9 cellular contexts compared by ENCODE assay signal in the genomic region with DNA sequence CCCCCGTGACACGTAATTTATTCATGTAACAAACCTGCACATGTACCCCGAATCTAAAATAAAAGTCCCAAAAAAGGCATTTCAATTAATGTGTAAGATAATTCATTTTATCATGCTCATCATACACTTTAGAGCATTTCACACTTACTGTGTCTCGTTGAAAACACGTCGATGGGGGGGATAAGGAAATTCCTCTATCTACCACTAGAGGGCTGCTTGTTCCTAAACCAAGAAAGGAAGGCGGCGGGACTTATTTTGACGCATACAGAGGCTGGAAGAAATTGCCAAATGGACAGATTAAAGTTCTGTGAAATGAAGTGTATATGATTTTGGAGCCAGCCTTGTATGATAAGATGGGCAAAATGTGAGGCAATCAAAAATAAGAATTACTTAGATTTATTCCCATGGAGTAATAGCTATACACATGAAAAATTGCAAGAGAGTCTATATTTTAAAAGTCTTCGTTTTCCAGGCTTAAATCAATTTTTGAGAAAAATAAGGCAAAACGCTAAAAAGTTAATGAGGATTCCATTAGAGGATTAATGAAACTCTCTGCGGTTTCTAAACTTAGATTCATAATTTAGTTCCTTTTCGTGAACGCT.
DNase-seq lines count a peak whose midpoint lies in the region; ATAC-seq and TF ChIP-seq lines count a peak whose summit lies in the region.
"Had no signal": no experiment of that assay in that cellular context is flagged by ENCODE, and none has a peak within 500 bp of the region (broad histone marks: within the 10 kb centered on the region; RNA-seq: fewer than 3 reads in every experiment).

No MANE protein-coding gene starts in this region.

- TF ChIP-seq CTCF in A673 (conservative IDR thresholded peaks at IDR 0.05; ENCODE audit: low read depth, low read length) (peak; percentile 61), GM12873 (IDR thresholded peaks at IDR 0.05; ENCODE audit: insufficient read depth, low read depth, low read length, missing control alignments) (peak; percentile 68), WTC11 (IDR thresholded peaks at IDR 0.05) (peak; percentile 71), left ventricle myocardium inferior (IDR thresholded peaks at IDR 0.05; ENCODE audit: borderline replicate concordance) (peak; percentile 82)

- POLR2A ChIA-PET in A673 (lab: Charles Lee; ENCODE audit: low non-redundant PET) (no interaction called here), WTC11 (lab: Charles Lee) (no interaction called here)

- H3K27me3 Mint-ChIP-seq in WTC11 (ENCODE audit: low read depth): no peaks in the 10 kb centered on the region
- H3K27me3 Mint-ChIP-seq in activated T-cell treated with anti-CD3 and anti-CD28 coated beads, Interleukin-2, amount 50 U/mL, for 4 hours (ENCODE audit: low read depth): no peaks in the 10 kb centered on the region
- H3K27me3 Mint-ChIP-seq: stimulated activated naive CD8-positive, alpha-beta T cell treated with anti-CD3 and anti-CD28 coated beads, Interleukin-15, amount 100 ng/mL, for 72 hours had no signal

- H4K20me1 ChIP-seq in Karpas-422 (ENCODE audit: insufficient read depth, low read depth, low read length): no peaks in the 10 kb centered on the region

- peaks cover 5% of the 10 kb centered on the region; the same call in 1 of the 2 replicates for H3K4me1 Mint-ChIP-seq in WTC11
- no peaks in the 10 kb centered on the region for H3K4me1 Mint-ChIP-seq in activated T-cell treated with anti-CD3 and anti-CD28 coated beads, Interleukin-2, amount 50 U/mL, for 4 hours (ENCODE audit: low read depth)
- H3K4me1 Mint-ChIP-seq: stimulated activated naive CD8-positive, alpha-beta T cell treated with anti-CD3 and anti-CD28 coated beads, Interleukin-15, amount 100 ng/mL, for 72 hours had no signal

- BruUV-seq in A673 (replicated peaks; lab: Mats Ljungman, UMichigan): no TSS peak

- H3K4me1 ChIP-seq in A673 (ENCODE audit: insufficient read depth, low read length, poor library complexity, severe bottlenecking) (no peaks in the 10 kb centered on the region), Karpas-422 (ENCODE audit: low read length) (no peaks in the 10 kb centered on the region), left ventricle myocardium inferior (no peaks in the 10 kb centered on the region)

- H3K27ac Mint-ChIP-seq in WTC11: no peak overlapping the region
- H3K27ac Mint-ChIP-seq: stimulated activated naive CD8-positive, alpha-beta T cell treated with anti-CD3 and anti-CD28 coated beads, Interleukin-15, amount 100 ng/mL, for 72 hours had no signal

- H3K27ac ChIP-seq in A673 (ENCODE audit: low read depth, low read length, poor library complexity, severe bottlenecking) (no peak overlapping the region), Karpas-422 (ENCODE audit: low read length) (no peak overlapping the region), left ventricle myocardium inferior (replicated peaks) (no peak overlapping the region)

- H3K9me2 ChIP-seq in Karpas-422 (replicated peaks; ENCODE audit: insufficient read depth, low read length): no peaks in the 10 kb centered on the region

- ATAC-seq in WTC11: peak; percentile 51; the same call in 1 of the 2 replicates
- ATAC-seq in HG03571 (IDR thresholded peaks at IDR 0.05; ENCODE audit: unreplicated experiment): no peak
- no peak for ATAC-seq in activated T-cell treated with anti-CD3 and anti-CD28 coated beads, Interleukin-2, amount 50 U/mL, for 4 hours
- ATAC-seq: stimulated activated naive CD8-positive, alpha-beta T cell treated with anti-CD3 and anti-CD28 coated beads, Interleukin-15, amount 100 ng/mL, for 72 hours had no signal

- H3K27me3 ChIP-seq in A673 (replicated peaks; ENCODE audit: insufficient read depth, low read depth, low read length, poor library complexity): no peaks in the 10 kb centered on the region
- no peaks in the 10 kb centered on the region for H3K27me3 ChIP-seq in Karpas-422 (ENCODE audit: low read length)
- H3K27me3 ChIP-seq in left ventricle myocardium inferior (ENCODE audit: low read depth): no peaks in the 10 kb centered on the region

- no peak overlapping the region for H3K9ac ChIP-seq in Karpas-422 (ENCODE audit: low read length)

- H3K4me3 Mint-ChIP-seq in WTC11: no peak overlapping the region
- H3K4me3 Mint-ChIP-seq in activated T-cell treated with anti-CD3 and anti-CD28 coated beads, Interleukin-2, amount 50 U/mL, for 4 hours: no peak overlapping the region
- H3K4me3 Mint-ChIP-seq: stimulated activated naive CD8-positive, alpha-beta T cell treated with anti-CD3 and anti-CD28 coated beads, Interleukin-15, amount 100 ng/mL, for 72 hours had no signal

- no peaks in the 10 kb centered on the region for H3K79me2 ChIP-seq in Karpas-422 (ENCODE audit: low read length)

- no peaks in the 10 kb centered on the region for H3K9me3 Mint-ChIP-seq in WTC11
- peaks cover 3% of the 10 kb centered on the region for H3K9me3 Mint-ChIP-seq in activated T-cell treated with anti-CD3 and anti-CD28 coated beads, Interleukin-2, amount 50 U/mL, for 4 hours

- intact Hi-C loops in A673 (cut with micrococcal nuclease; ENCODE audit: unreplicated experiment) (loop anchor here (2.0 kb wide), 1 partner anchor 363 kb away; no protein-coding TSS in a partner anchor), left ventricle myocardium inferior (cut with micrococcal nuclease) (no loop called here)

- H3K36me3 Mint-ChIP-seq in WTC11: no peaks in the 10 kb centered on the region
- H3K36me3 Mint-ChIP-seq in activated T-cell treated with anti-CD3 and anti-CD28 coated beads, Interleukin-2, amount 50 U/mL, for 4 hours (ENCODE audit: insufficient read depth): no peaks in the 10 kb centered on the region

- H3K36me3 ChIP-seq in A673 (ENCODE audit: insufficient read depth, low read length, poor library complexity, severe bottlenecking) (no peaks in the 10 kb centered on the region), Karpas-422 (ENCODE audit: insufficient read depth, low read length) (no peaks in the 10 kb centered on the region), left ventricle myocardium inferior (no peaks in the 10 kb centered on the region)

- DNase-seq in A673 (ENCODE audit: low spot score): peak; percentile 62
- peak; percentile 67 for DNase-seq in Karpas-422
- DNase-seq in WTC11 (ENCODE audit: low spot score): peak; percentile 47
- no peak for DNase-seq in left ventricle myocardium inferior
- peak; percentile 76 for DNase-seq in superior temporal gyrus (ENCODE audit: extremely low spot score)
- DNase-seq in activated T-cell treated with anti-CD3 and anti-CD28 coated beads, Interleukin-2, amount 50 U/mL, for 4 hours: no peak

- H2AFZ ChIP-seq in Karpas-422 (ENCODE audit: low read length): no peak overlapping the region

- CTCF ChIA-PET in A673 (lab: Charles Lee): no interaction called here
- CTCF ChIA-PET in WTC11 (lab: Charles Lee): interaction anchor here (1.1 to 1.9 kb wide), 4 partner anchors 11 to 209 kb away, joined by 3 to 5 read pairs (median 4); no protein-coding TSS in a partner anchor

- H3K9me3 ChIP-seq in A673 (ENCODE audit: low read depth, low read length, poor library complexity, severe bottlenecking) (no peaks in the 10 kb centered on the region), Karpas-422 (ENCODE audit: low read length) (no peaks in the 10 kb centered on the region), left ventricle myocardium inferior (replicated peaks) (no peaks in the 10 kb centered on the region)

- H3K4me3 ChIP-seq in A673 (ENCODE audit: low read depth, low read length, poor library complexity, severe bottlenecking) (no peak overlapping the region), Karpas-422 (ENCODE audit: low read length) (no peak overlapping the region), left ventricle myocardium inferior (no peak overlapping the region)

- no peak overlapping the region for H3K4me2 ChIP-seq in Karpas-422 (ENCODE audit: low read depth, low read length, poor library complexity, severe bottlenecking)

TF ChIP-seq in WTC11, 78 proteins besides CTCF, POLR2A, EP300 and RAD21:
- no peak for TF ChIP-seq ZNF232 (CRISPR knock-in tag; IDR thresholded peaks at IDR 0.05)
- TF ChIP-seq, protein P1, sequence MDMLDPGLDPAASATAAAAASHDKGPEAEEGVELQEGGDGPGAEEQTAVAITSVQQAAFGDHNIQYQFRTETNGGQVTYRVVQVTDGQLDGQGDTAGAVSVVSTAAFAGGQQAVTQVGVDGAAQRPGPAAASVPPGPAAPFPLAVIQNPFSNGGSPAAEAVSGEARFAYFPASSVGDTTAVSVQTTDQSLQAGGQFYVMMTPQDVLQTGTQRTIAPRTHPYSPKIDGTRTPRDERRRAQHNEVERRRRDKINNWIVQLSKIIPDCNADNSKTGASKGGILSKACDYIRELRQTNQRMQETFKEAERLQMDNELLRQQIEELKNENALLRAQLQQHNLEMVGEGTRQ (CRISPR knock-in tag; IDR thresholded peaks at IDR 0.05): no peak
- TF ChIP-seq SOX15 (CRISPR knock-in tag; IDR thresholded peaks at IDR 0.05): no peak

Comparison
In these comparisons a context has a peak if more than half of its experiments do, and no peak if none do; other contexts are left out.
1. DNase-seq: peak in A673 (single experiment), Karpas-422 (single experiment), WTC11 (single experiment) and superior temporal gyrus (single experiment); none in left ventricle myocardium inferior (single experiment) and activated T-cell treated with anti-CD3 and anti-CD28 coated beads, Interleukin-2, amount 50 U/mL, for 4 hours (single experiment).
2. Peak in every context shown above with its lines, with median percentiles within 50 percentile points of each other: CTCF ChIP-seq.